Comparison of ENCODE assay signal across 13 cellular contexts in the genomic region with DNA sequence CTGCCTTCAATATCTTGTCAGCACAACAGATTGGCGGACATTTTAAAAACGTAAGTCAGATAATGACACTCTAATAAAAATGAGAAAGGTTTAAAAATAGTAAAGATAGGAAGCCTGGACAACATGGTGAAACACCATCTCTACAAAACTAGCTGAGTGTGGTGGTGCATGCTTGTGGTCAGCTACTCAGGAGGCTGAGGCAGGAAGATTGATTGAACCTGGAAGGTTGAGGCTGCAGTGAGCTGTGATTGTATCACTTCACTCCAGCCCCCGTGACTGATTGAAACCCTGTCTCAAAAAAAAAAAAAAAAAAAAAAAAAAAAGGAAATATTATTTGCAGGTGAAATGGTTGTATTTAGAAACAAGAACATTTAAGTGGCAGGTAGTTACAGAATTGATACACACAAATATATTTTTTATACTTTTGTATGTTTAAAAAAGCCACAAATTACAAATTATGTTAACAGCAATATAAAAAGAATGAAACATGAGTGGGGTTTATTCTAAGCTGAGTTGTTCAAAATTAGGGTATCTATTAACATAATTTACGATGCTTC.
DNase-seq lines count a peak whose midpoint lies in the region; ATAC-seq, FAIRE-seq and TF ChIP-seq lines count a peak whose summit lies in the region.
"Had no signal": no experiment of that assay in that cellular context is flagged by ENCODE, and none has a peak within 500 bp of the region (broad histone marks: within the 10 kb centered on the region; RNA-seq: fewer than 3 reads in every experiment).

No MANE protein-coding gene starts in this region.

- H3K27me3 ChIP-seq in keratinocyte (ENCODE audit: control insufficient read depth, extremely low read depth, insufficient read depth, low read length) = no peaks in the 10 kb centered on the region
- no peaks in the 10 kb centered on the region for H3K27me3 ChIP-seq in CD4-positive, alpha-beta memory T cell (ENCODE audit: insufficient read depth, low read length)

- intact Hi-C loops in CD4-positive, alpha-beta memory T cell (cut with micrococcal nuclease) = no loop called here

- H3K27ac Mint-ChIP-seq in CD4-positive, alpha-beta memory T cell = peak overlapping the region in 1 of 7 donors; percentile 32

- H3K36me3 Mint-ChIP-seq in CD4-positive, alpha-beta memory T cell = peaks cover 2 to 5% of the 10 kb centered on the region in 2 donors

- in situ Hi-C loops in KBM-7 (cut with MboI; ENCODE audit: low pct_unique_long_range_greater_than_20kb, low sequenced_read_pairs) = no loop called here

- H3K27ac ChIP-seq in keratinocyte (ENCODE audit: control insufficient read depth, insufficient read depth, low read length) = peak overlapping the region; percentile 84
- no peak overlapping the region for H3K27ac ChIP-seq in CD4-positive, alpha-beta memory T cell (ENCODE audit: low read depth, low read length)

- peaks cover 45% of the 10 kb centered on the region for H3K4me1 ChIP-seq in keratinocyte (ENCODE audit: control insufficient read depth, extremely low read depth, insufficient read depth, low read length)
- H3K4me1 ChIP-seq in CD4-positive, alpha-beta memory T cell (ENCODE audit: insufficient read depth, low read length) = no peaks in the 10 kb centered on the region

- peak; percentile 68 for FAIRE-seq in keratinocyte (lab: Jason Lieb, UNC)

- no peak overlapping the region for H3K4me3 Mint-ChIP-seq in CD4-positive, alpha-beta memory T cell
- H3K4me3 Mint-ChIP-seq: activated naive CD8-positive, alpha-beta T cell; CD8-positive, alpha-beta memory T cell had no signal

- H3K9me3 Mint-ChIP-seq in CD4-positive, alpha-beta memory T cell = no peaks in the 10 kb centered on the region
- H3K9me3 Mint-ChIP-seq: CD8-positive, alpha-beta memory T cell had no signal

- POLR2A ChIA-PET in CD4-positive, alpha-beta memory T cell (lab: Charles Lee; ENCODE audit: partially characterized antibody) = no interaction called here

- H3K4me3 ChIP-seq in AG09309 (ENCODE audit: control insufficient read depth, low read depth, low read length) = no peak overlapping the region
- peak overlapping the region in 2 of 3 experiments; percentile 11 to 32 for H3K4me3 ChIP-seq in keratinocyte (ENCODE audit: control insufficient read depth in 2 of 3, extremely low read depth in 1 of 3, insufficient read depth in 2 of 3, low read depth in 1 of 3, low read length in 3 of 3)
- H3K4me3 ChIP-seq in CD4-positive, alpha-beta memory T cell (ENCODE audit: low read length in 2 of 2) = no peak overlapping the region

- no peak for TF ChIP-seq CTCF in AG09309 (IDR thresholded peaks at IDR 0.05; ENCODE audit: control insufficient read depth, insufficient read depth, low read depth, low read length, missing control alignments)
- TF ChIP-seq CTCF in keratinocyte (optimal IDR thresholded peaks at IDR 0.05 in 1 of 3, IDR thresholded peaks at IDR 0.05 in 1 of 3, conservative IDR thresholded peaks at IDR 0.05 in 1 of 3; ENCODE audit: extremely low read depth in 1 of 3, insufficient read depth in 2 of 3, low read length in 3 of 3) = no peak

- no peaks in the 10 kb centered on the region for H4K20me1 ChIP-seq in keratinocyte (ENCODE audit: control insufficient read depth, extremely low read depth, insufficient read depth, low read length)

- H3K9ac ChIP-seq in keratinocyte (ENCODE audit: control insufficient read depth, extremely low read depth, insufficient read depth, low read length) = peak overlapping the region; percentile 60

- CTCF ChIA-PET in CD4-positive, alpha-beta memory T cell (lab: Charles Lee; ENCODE audit: partially characterized antibody) = no interaction called here

- ATAC-seq in GM18873 (IDR thresholded peaks at IDR 0.05; ENCODE audit: low FRiP score, unreplicated experiment) (no peak), GM18870 (IDR thresholded peaks at IDR 0.05; ENCODE audit: unreplicated experiment) (no peak)
- ATAC-seq: left lobe of liver had no signal

- H3K4me1 Mint-ChIP-seq in CD4-positive, alpha-beta memory T cell = peaks cover 0 to 16% (median 8%) of the 10 kb centered on the region in 4 donors

- peaks cover 44% of the 10 kb centered on the region for H3K79me2 ChIP-seq in keratinocyte (ENCODE audit: control insufficient read depth, insufficient read depth, low read length)

- DNase-seq in AG09309 (ENCODE audit: low read depth) (peak; percentile 34), KBM-7 (peak; percentile 17), amniotic epithelial cell (ENCODE audit: low read depth) (peak; percentile 96), keratinocyte (ENCODE audit: low read depth, low spot score) (no peak), HPDE6-E6E7 (ENCODE audit: extremely low spot score) (no peak)
- DNase-seq in CD4-positive, alpha-beta memory T cell = no peak
- DNase-seq: activated CD4-positive, alpha-beta T cell treated with anti-CD3 and anti-CD28 coated beads, Interleukin-2, amount 50 U/mL, for 48 hours; CD8-positive, alpha-beta memory T cell; NCI-H2029 treated with DMSO at 0.1 percent for 48 hours had no signal

- H3K9me1 ChIP-seq in keratinocyte (ENCODE audit: control insufficient read depth, extremely low read depth, insufficient read depth, low read length) = no peaks in the 10 kb centered on the region

- no peak overlapping the region for H2AFZ ChIP-seq in keratinocyte (ENCODE audit: control insufficient read depth, low read length)

- H3K27me3 Mint-ChIP-seq in CD4-positive, alpha-beta memory T cell = no peaks in the 10 kb centered on the region
- H3K27me3 Mint-ChIP-seq: activated naive CD8-positive, alpha-beta T cell; CD8-positive, alpha-beta memory T cell had no signal

- no peaks in the 10 kb centered on the region for H3K9me3 ChIP-seq in keratinocyte (ENCODE audit: control insufficient read depth, low read depth, low read length)
- no peaks in the 10 kb centered on the region for H3K9me3 ChIP-seq in CD4-positive, alpha-beta memory T cell (ENCODE audit: control insufficient read depth in 1 of 2, low read length in 2 of 2)

- dilution Hi-C loops in keratinocyte (cut with MboI; ENCODE audit: extremely low pct_ligation_motif_present, low sequenced_read_pairs) = no loop called here

- H3K4me2 ChIP-seq in keratinocyte (ENCODE audit: control insufficient read depth, extremely low read depth, insufficient read depth, low read depth, low read length) = peak overlapping the region; percentile 63

- no peaks in the 10 kb centered on the region for H3K36me3 ChIP-seq in keratinocyte (ENCODE audit: control insufficient read depth in 2 of 2, extremely low read depth in 1 of 2, insufficient read depth in 2 of 2, low read length in 2 of 2)
- no peaks in the 10 kb centered on the region for H3K36me3 ChIP-seq in CD4-positive, alpha-beta memory T cell (ENCODE audit: insufficient read depth, low read length)

Comparison
In these comparisons a context has a peak if more than half of its experiments do, and no peak if none do; other contexts are left out.
1. DNase-seq: peak in AG09309 (single experiment), KBM-7 (single experiment) and amniotic epithelial cell (single experiment); none in keratinocyte (single experiment), HPDE6-E6E7 (single experiment) and CD4-positive, alpha-beta memory T cell (0 of 5).
2. H3K4me3 ChIP-seq: peak in keratinocyte (2 of 3); none in AG09309 (single experiment) and CD4-positive, alpha-beta memory T cell (0 of 2).